Comparison of ENCODE assay signal across 19 cellular contexts in the genomic region with DNA sequence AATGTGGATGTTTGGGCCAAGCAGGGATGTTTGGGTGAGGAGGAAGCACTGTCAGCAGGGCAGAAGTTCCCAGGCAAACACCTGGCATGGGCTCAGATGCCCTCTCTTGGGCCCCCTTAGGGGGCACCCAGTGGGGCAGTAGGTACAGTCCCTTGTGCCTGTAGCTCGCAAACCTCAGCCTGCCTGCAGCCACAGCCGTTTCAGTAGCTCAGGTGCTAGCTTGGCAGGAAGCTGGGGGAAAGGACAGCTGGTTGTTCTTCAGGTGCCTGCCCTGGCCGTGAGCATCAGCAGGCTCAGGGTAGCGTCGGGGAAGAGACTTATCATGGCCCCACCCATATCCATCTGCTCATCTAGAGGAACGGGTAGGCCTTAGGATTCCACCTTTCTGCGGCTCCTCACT.
"Had no signal": no experiment of that assay in that cellular context is flagged by ENCODE, and none has a peak within 500 bp of the region (broad histone marks: within the 10 kb centered on the region; RNA-seq: fewer than 3 reads in every experiment).

No MANE protein-coding gene starts in this region.

- H3K36me3 ChIP-seq: sigmoid colon, suprapubic skin, tibial nerve had no signal

- H3K4me1 ChIP-seq: sigmoid colon, tibial nerve had no signal

- H3K4me3 ChIP-seq: lung, sigmoid colon, smooth muscle cell, stomach, suprapubic skin, tibial nerve had no signal

- FAIRE-seq: keratinocyte had no signal

- H3K9me3 ChIP-seq: sigmoid colon, suprapubic skin had no signal

- H3K27me3 ChIP-seq: foreskin keratinocyte, sigmoid colon, stomach, suprapubic skin, tibial nerve had no signal

- H3K27ac ChIP-seq: foreskin keratinocyte, sigmoid colon, stomach, suprapubic skin, tibial nerve, VCaP had no signal

- DNase-seq: activated CD4-positive, alpha-beta T cell treated with anti-CD3 and anti-CD28 coated beads, Interleukin-2, amount 50 U/mL, for 1 hour; activated CD4-positive, CD25-positive, alpha-beta regulatory T cell treated with anti-CD3 and anti-CD28 coated beads, Interleukin-2, amount 50 U/mL, for 72 hours; activated CD8-positive, alpha-beta T cell treated with anti-CD3 and anti-CD28 coated beads, Interleukin-2, amount 10 ng/mL, durations not matched to agents 7 days and 5 days; activated gamma-delta T cell treated with Interleukin-2 at 50 U/mL for 16 hours; activated T-cell treated with anti-CD3 and anti-CD28 coated beads, Interleukin-2, amount 50 U/mL, for 1 hour; aorta; dermis blood vessel endothelial cell; effector CD8-positive, alpha-beta T cell; foreskin keratinocyte; nucleus accumbens; sigmoid colon; stimulated activated CD4-positive, alpha-beta T cell treated with anti-CD3 and anti-CD28 coated beads, Interleukin-15, amount 100 ng/mL, for 24 hours; stomach had no signal
